19 cellular contexts compared by ENCODE assay signal in the genomic region with DNA sequence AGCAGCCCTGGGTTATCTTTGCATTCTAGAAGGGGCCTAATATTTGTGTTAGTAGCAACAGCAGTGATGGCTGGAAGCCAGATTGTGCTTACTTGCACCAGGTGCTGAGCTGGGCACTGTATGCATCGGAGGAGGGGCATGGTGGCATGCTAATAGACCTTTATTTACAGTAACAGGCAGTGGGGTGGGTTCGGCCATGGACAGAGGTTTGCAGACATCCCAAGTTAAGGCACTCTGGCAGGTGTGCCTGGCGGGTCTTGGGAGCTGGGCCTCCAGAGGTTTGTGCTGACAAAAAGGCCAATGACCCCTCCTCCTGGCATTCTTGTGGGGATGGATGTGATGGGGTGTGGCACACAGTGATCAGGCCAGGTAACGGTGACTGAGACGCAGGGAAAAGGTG. TPM values are rescaled to one million over a fixed set of nuclear protein-coding genes. Genes with fewer than 3 reads are reported as not detected.
DNase-seq lines count a peak whose midpoint lies in the region; ATAC-seq and TF ChIP-seq lines count a peak whose summit lies in the region.
"Had no signal": no experiment of that assay in that cellular context is flagged by ENCODE, and none has a peak within 500 bp of the region (broad histone marks: within the 10 kb centered on the region; RNA-seq: fewer than 3 reads in every experiment).

No MANE protein-coding gene starts in this region.

- DNase-seq in DND-41 (peak; percentile 70), NCI-H146 (lab: John Stamatoyannopoulos, UW) (peak; percentile 80), SHP77 treated with DMSO at 0.1 percent for 48 hours (lab: John Stamatoyannopoulos, UW) (peak; percentile 94), osteoblast (ENCODE audit: insufficient read length, low spot score, missing footprints) (peak; percentile 57), retina (no peak)
- no peak for DNase-seq in activated CD8-positive, alpha-beta T cell treated with anti-CD3 and anti-CD28 coated beads, Interleukin-2, amount 10 ng/mL, durations not matched to agents 7 days and 5 days
- DNase-seq in activated naive CD8-positive, alpha-beta T cell treated with anti-CD3 and anti-CD28 coated beads for 36 hours, result no peak
- DNase-seq: activated CD4-positive, alpha-beta T cell treated with anti-CD3 and anti-CD28 coated beads, Interleukin-2, amount 10 ng/mL, durations not matched to agents 24 days and 14 days; activated T-cell treated with anti-CD3 and anti-CD28 coated beads, Interleukin-2, amount 50 U/mL, for 72 hours; amniotic stem cell; T-helper 9 cell had no signal

- H3K4me3 Mint-ChIP-seq in activated CD8-positive, alpha-beta T cell treated with anti-CD3 and anti-CD28 coated beads, Interleukin-2, amount 10 ng/mL, durations not matched to agents 7 days and 5 days, result no peak overlapping the region
- no peak overlapping the region for H3K4me3 Mint-ChIP-seq in activated naive CD8-positive, alpha-beta T cell treated with anti-CD3 and anti-CD28 coated beads for 36 hours
- H3K4me3 Mint-ChIP-seq: activated CD4-positive, alpha-beta T cell treated with anti-CD3 and anti-CD28 coated beads, Interleukin-2, amount 10 ng/mL, durations not matched to agents 24 days and 14 days; activated T-cell treated with anti-CD3 and anti-CD28 coated beads, Interleukin-2, amount 50 U/mL, for 72 hours; B cell; memory B cell; stimulated activated naive CD8-positive, alpha-beta T cell treated with anti-CD3 and anti-CD28 coated beads, Interleukin-15, Interleukin-2, amounts not matched to agents 100 ng/mL and 50 ng/mL, for 24 hours had no signal

- no peaks in the 10 kb centered on the region for H3K36me3 Mint-ChIP-seq in activated CD8-positive, alpha-beta T cell treated with anti-CD3 and anti-CD28 coated beads, Interleukin-2, amount 10 ng/mL, durations not matched to agents 7 days and 5 days (ENCODE audit: low read depth)
- no peaks in the 10 kb centered on the region for H3K36me3 Mint-ChIP-seq in activated naive CD8-positive, alpha-beta T cell treated with anti-CD3 and anti-CD28 coated beads for 36 hours
- H3K36me3 Mint-ChIP-seq: memory B cell had no signal

- no peaks in the 10 kb centered on the region for H3K9me3 Mint-ChIP-seq in activated CD8-positive, alpha-beta T cell treated with anti-CD3 and anti-CD28 coated beads, Interleukin-2, amount 10 ng/mL, durations not matched to agents 7 days and 5 days (ENCODE audit: insufficient read depth)
- H3K9me3 Mint-ChIP-seq in activated naive CD8-positive, alpha-beta T cell treated with anti-CD3 and anti-CD28 coated beads for 36 hours, result no peaks in the 10 kb centered on the region
- H3K9me3 Mint-ChIP-seq: activated CD4-positive, alpha-beta T cell treated with anti-CD3 and anti-CD28 coated beads, Interleukin-2, amount 10 ng/mL, durations not matched to agents 24 days and 14 days; activated T-cell treated with anti-CD3 and anti-CD28 coated beads, Interleukin-2, amount 50 U/mL, for 72 hours; memory B cell; stimulated activated naive CD8-positive, alpha-beta T cell treated with anti-CD3 and anti-CD28 coated beads, Interleukin-15, Interleukin-2, amounts not matched to agents 100 ng/mL and 50 ng/mL, for 24 hours had no signal

- CTCF ChIA-PET in activated CD8-positive, alpha-beta T cell treated with anti-CD3 and anti-CD28 coated beads, Interleukin-2, amount 10 ng/mL, durations not matched to agents 7 days and 5 days (lab: Charles Lee), result no interaction called here

- H4K20me1 ChIP-seq in DND-41 (ENCODE audit: insufficient read depth, low read length) (no peaks in the 10 kb centered on the region), osteoblast (ENCODE audit: insufficient read depth, low read length) (no peaks in the 10 kb centered on the region)

- peak overlapping the region; percentile 65 for H3K9ac ChIP-seq in DND-41 (ENCODE audit: low read depth, low read length)

- no peak overlapping the region for H3K27ac Mint-ChIP-seq in activated CD8-positive, alpha-beta T cell treated with anti-CD3 and anti-CD28 coated beads, Interleukin-2, amount 10 ng/mL, durations not matched to agents 7 days and 5 days
- H3K27ac Mint-ChIP-seq in activated naive CD8-positive, alpha-beta T cell treated with anti-CD3 and anti-CD28 coated beads for 36 hours, result no peak overlapping the region
- H3K27ac Mint-ChIP-seq: activated CD4-positive, alpha-beta T cell treated with anti-CD3 and anti-CD28 coated beads, Interleukin-2, amount 10 ng/mL, durations not matched to agents 24 days and 14 days; activated T-cell treated with anti-CD3 and anti-CD28 coated beads, Interleukin-2, amount 50 U/mL, for 72 hours; B cell; memory B cell; stimulated activated naive CD8-positive, alpha-beta T cell treated with anti-CD3 and anti-CD28 coated beads, Interleukin-15, Interleukin-2, amounts not matched to agents 100 ng/mL and 50 ng/mL, for 24 hours had no signal

- peak; percentile 14; the same call in 2 of the 3 replicates for ATAC-seq in DND-41 (ENCODE audit: insufficient read depth, low read depth)
- no peak for ATAC-seq in activated CD8-positive, alpha-beta T cell treated with anti-CD3 and anti-CD28 coated beads, Interleukin-2, amount 10 ng/mL, durations not matched to agents 7 days and 5 days
- no peak for ATAC-seq in GM21367 (IDR thresholded peaks at IDR 0.05; ENCODE audit: unreplicated experiment)
- ATAC-seq: activated T-cell treated with anti-CD3 and anti-CD28 coated beads, Interleukin-2, amount 50 U/mL, for 72 hours had no signal

- peaks cover 94% of the 10 kb centered on the region for H3K4me1 ChIP-seq in DND-41 (ENCODE audit: insufficient read depth, low read length)
- peaks cover 5% of the 10 kb centered on the region for H3K4me1 ChIP-seq in osteoblast (ENCODE audit: insufficient read depth, low read length)
- H3K4me1 ChIP-seq: HAP-1 had no signal

- peaks cover 3% of the 10 kb centered on the region for H3K4me1 Mint-ChIP-seq in activated CD8-positive, alpha-beta T cell treated with anti-CD3 and anti-CD28 coated beads, Interleukin-2, amount 10 ng/mL, durations not matched to agents 7 days and 5 days (ENCODE audit: low read depth)
- no peaks in the 10 kb centered on the region for H3K4me1 Mint-ChIP-seq in activated naive CD8-positive, alpha-beta T cell treated with anti-CD3 and anti-CD28 coated beads for 36 hours
- H3K4me1 Mint-ChIP-seq: memory B cell had no signal

- peak overlapping the region; percentile 97 for H3K27ac ChIP-seq in DND-41 (ENCODE audit: low read length)
- H3K27ac ChIP-seq in osteoblast (ENCODE audit: low read depth, low read length), result no peak overlapping the region
- H3K27ac ChIP-seq: epithelial cell of prostate, vagina had no signal

- no peaks in the 10 kb centered on the region for H3K36me3 ChIP-seq in DND-41 (ENCODE audit: insufficient read depth, low read length)
- no peaks in the 10 kb centered on the region for H3K36me3 ChIP-seq in osteoblast (ENCODE audit: insufficient read depth, low read length)
- H3K36me3 ChIP-seq: HAP-1, vagina had no signal

- TF ChIP-seq CTCF in DND-41 (IDR thresholded peaks at IDR 0.05; ENCODE audit: borderline replicate concordance, extremely low read depth, low read length, poor library complexity, severe bottlenecking) (no peak), osteoblast (IDR thresholded peaks at IDR 0.05; ENCODE audit: extremely low read depth, low read depth, low read length) (no peak)

- H2AFZ ChIP-seq in DND-41 (ENCODE audit: low read depth, low read length), result no peak overlapping the region
- no peak overlapping the region for H2AFZ ChIP-seq in osteoblast (ENCODE audit: low read length)

- peak overlapping the region; percentile 50 for H3K4me2 ChIP-seq in DND-41 (ENCODE audit: insufficient read depth, low read length)
- no peak overlapping the region for H3K4me2 ChIP-seq in osteoblast (ENCODE audit: insufficient read depth, low read length)

- H3K4me3 ChIP-seq in DND-41 (ENCODE audit: low read depth in 1 of 2, low read length in 2 of 2) (peak overlapping the region in 1 of 2 experiments; percentile 16; a peak in 1 of 4 replicates), osteoblast (ENCODE audit: insufficient read depth, low read length) (no peak overlapping the region)
- H3K4me3 ChIP-seq: HAP-1, skin epidermis, vagina had no signal

- H3K9me3 ChIP-seq in DND-41 (ENCODE audit: insufficient read depth, low read length, severe bottlenecking) (no peaks in the 10 kb centered on the region), osteoblast (ENCODE audit: low read depth, low read length) (no peaks in the 10 kb centered on the region)
- H3K9me3 ChIP-seq: HAP-1, vagina had no signal

- H3K79me2 ChIP-seq in DND-41 (ENCODE audit: insufficient read depth, low read length), result peaks cover 11% of the 10 kb centered on the region
- no peaks in the 10 kb centered on the region for H3K79me2 ChIP-seq in osteoblast (ENCODE audit: insufficient read depth, low read length)

- H3K27me3 ChIP-seq in DND-41 (ENCODE audit: insufficient read depth, low read length, poor library complexity), result no peaks in the 10 kb centered on the region
- peaks cover 2% of the 10 kb centered on the region for H3K27me3 ChIP-seq in osteoblast (ENCODE audit: insufficient read depth, low read length)
- H3K27me3 ChIP-seq: vagina had no signal

- H3K27me3 Mint-ChIP-seq in activated CD8-positive, alpha-beta T cell treated with anti-CD3 and anti-CD28 coated beads, Interleukin-2, amount 10 ng/mL, durations not matched to agents 7 days and 5 days (ENCODE audit: low read depth), result peaks cover 2% of the 10 kb centered on the region
- no peaks in the 10 kb centered on the region for H3K27me3 Mint-ChIP-seq in activated naive CD8-positive, alpha-beta T cell treated with anti-CD3 and anti-CD28 coated beads for 36 hours
- H3K27me3 Mint-ChIP-seq: activated CD4-positive, alpha-beta T cell treated with anti-CD3 and anti-CD28 coated beads, Interleukin-2, amount 10 ng/mL, durations not matched to agents 24 days and 14 days had no signal

- POLR2A ChIA-PET in activated CD8-positive, alpha-beta T cell treated with anti-CD3 and anti-CD28 coated beads, Interleukin-2, amount 10 ng/mL, durations not matched to agents 7 days and 5 days (lab: Charles Lee), result no interaction called here

RNA-seq across cellular contexts. Expression of a gene that starts 39.0 kb away (rescaled TPM):
- total RNA-seq in osteoblast, result not detected in 2 replicates
- under 1 TPM; 0.73 to 0.82 TPM for total RNA-seq in activated CD8-positive, alpha-beta T cell treated with anti-CD3 and anti-CD28 coated beads, Interleukin-2, amount 10 ng/mL, durations not matched to agents 7 days and 5 days
- under 1 TPM; 0.04 to 0.08 TPM for total RNA-seq in activated naive CD8-positive, alpha-beta T cell treated with anti-CD3 and anti-CD28 coated beads for 36 hours

Comparison
In these comparisons a context has a peak if more than half of its experiments do, and no peak if none do; other contexts are left out.
1. DNase-seq: peak in DND-41 (single experiment), NCI-H146 (single experiment), SHP77 treated with DMSO at 0.1 percent for 48 hours (single experiment) and osteoblast (single experiment); none in activated CD8-positive, alpha-beta T cell treated with anti-CD3 and anti-CD28 coated beads, Interleukin-2, amount 10 ng/mL, durations not matched to agents 7 days and 5 days (single experiment), retina (single experiment) and activated naive CD8-positive, alpha-beta T cell treated with anti-CD3 and anti-CD28 coated beads for 36 hours (single experiment).